12 cellular contexts compared by ENCODE assay signal in the genomic region with DNA sequence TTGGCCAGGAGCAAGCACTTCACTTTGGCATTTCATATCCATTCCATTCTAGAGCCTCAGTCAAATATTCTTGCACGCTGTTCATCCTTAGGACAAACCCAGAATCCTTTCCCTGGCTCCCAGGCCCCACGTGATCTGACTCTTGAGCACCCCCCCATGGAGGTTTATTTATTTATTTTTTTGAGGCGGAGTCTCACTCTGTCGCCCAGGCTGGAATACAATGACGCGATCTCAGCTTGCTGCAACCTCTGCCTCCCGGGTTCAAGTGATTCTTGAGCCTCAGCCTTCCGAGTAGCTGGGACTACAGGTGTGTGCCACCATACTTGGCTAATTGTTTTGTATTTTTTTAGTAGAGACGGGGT. TPM values are rescaled to one million over a fixed set of nuclear protein-coding genes. Genes with fewer than 3 reads are reported as not detected.
DNase-seq lines count a peak whose midpoint lies in the region; ATAC-seq, FAIRE-seq and TF ChIP-seq lines count a peak whose summit lies in the region.
"Had no signal": no experiment of that assay in that cellular context is flagged by ENCODE, and none has a peak within 500 bp of the region (broad histone marks: within the 10 kb centered on the region; RNA-seq: fewer than 3 reads in every experiment).

No MANE protein-coding gene starts in this region.

- intact Hi-C loops in HepG2 (cut with micrococcal nuclease; ENCODE audit: unreplicated experiment), result loop anchor here (5.0 kb wide), 1 partner anchor 45 kb away; a partner anchor contains a TSS
- intact Hi-C loops in right lobe of liver (cut with DNase I), result no loop called here

- H3K79me2 ChIP-seq in HepG2 (ENCODE audit: insufficient read depth, low read length), result no peaks in the 10 kb centered on the region

- CTCF ChIA-PET in HepG2 (lab: Yijun Ruan, JAX; ENCODE audit: low intra/inter-chr PET ratio, low total read pairs), result interaction anchor here (1.6 kb wide), 1 partner anchor 56 kb away, joined by 5 read pairs; no protein-coding TSS in a partner anchor

- no peak for DNase-seq in HepG2 (ENCODE audit: low spot score)
- DNase-seq in right lobe of liver, result no peak
- DNase-seq in NCI-H510A (lab: John Stamatoyannopoulos, UW), result peak; percentile 41
- peak; percentile 47 for DNase-seq in choroid plexus epithelial cell (ENCODE audit: low read depth)
- DNase-seq in type B pancreatic cell (ENCODE audit: extremely low spot score, unreplicated experiment), result no peak
- DNase-seq in NCI-H446 (lab: John Stamatoyannopoulos, UW), result no peak
- no peak for DNase-seq in activated T-cell treated with anti-CD3 and anti-CD28 coated beads, Interleukin-2, amount 50 U/mL, for 72 hours
- DNase-seq in D341Med (ENCODE audit: low spot score), result no peak

- H3K4me2 ChIP-seq in HepG2 (ENCODE audit: low read depth, low read length), result peak overlapping the region; percentile 18; the same call in 1 of the 2 replicates

- no TSS peak for BruUV-seq in HepG2 (replicated peaks; lab: Mats Ljungman, UMichigan)

- H3K4me1 ChIP-seq in HepG2 (ENCODE audit: insufficient read depth, low read length) (peaks cover 46% of the 10 kb centered on the region), right lobe of liver (no peaks in the 10 kb centered on the region)

- H3K27ac Mint-ChIP-seq in type B pancreatic cell, result no peak overlapping the region
- H3K27ac Mint-ChIP-seq in activated T-cell treated with anti-CD3 and anti-CD28 coated beads, Interleukin-2, amount 50 U/mL, for 72 hours, result no peak overlapping the region
- H3K27ac Mint-ChIP-seq: memory B cell had no signal

- H3K27me3 Mint-ChIP-seq in type B pancreatic cell, result peaks cover 2% of the 10 kb centered on the region
- H3K27me3 Mint-ChIP-seq in activated T-cell treated with anti-CD3 and anti-CD28 coated beads, Interleukin-2, amount 50 U/mL, for 72 hours (ENCODE audit: low read depth), result no peaks in the 10 kb centered on the region
- H3K27me3 Mint-ChIP-seq: memory B cell had no signal

- H3K4me3 Mint-ChIP-seq in type B pancreatic cell, result no peak overlapping the region
- peak overlapping the region in 1 of 2 donors; percentile 48 for H3K4me3 Mint-ChIP-seq in activated T-cell treated with anti-CD3 and anti-CD28 coated beads, Interleukin-2, amount 50 U/mL, for 72 hours
- H3K4me3 Mint-ChIP-seq: central memory CD8-positive, alpha-beta T cell; memory B cell had no signal

- POLR2A ChIA-PET in HepG2 (lab: Yijun Ruan, JAX), result interaction anchor here (1.0 kb wide), 1 partner anchor 28 kb away, joined by 3 read pairs; no protein-coding TSS in a partner anchor

- 22% methylated on average over 9 of the region's 9 CpGs for WGBS in HepG2 (ENCODE audit: low lambda C conversion rate)
- 44% methylated on average over 9 of the region's 9 CpGs for WGBS in right lobe of liver (ENCODE audit: insufficient coverage, low coverage, low lambda C conversion rate, missing lambda C conversion rate)

- no peak for ATAC-seq in HepG2
- ATAC-seq in right lobe of liver, result no peak
- ATAC-seq in activated T-cell treated with anti-CD3 and anti-CD28 coated beads, Interleukin-2, amount 50 U/mL, for 72 hours (replicated peaks in 1 of 2), result no peak

- no peak for TF ChIP-seq EP300 in HepG2 (IDR thresholded peaks at IDR 0.05; ENCODE audit: low read depth in 2 of 2, low read length in 2 of 2)
- no peak for TF ChIP-seq EP300 in HepG2 (CRISPR knock-in tag; IDR thresholded peaks at IDR 0.05; ENCODE audit: borderline replicate concordance)

- TF ChIP-seq POLR2A in HepG2 (IDR thresholded peaks at IDR 0.05; ENCODE audit: insufficient read depth in 1 of 2, low read depth in 2 of 2, low read length in 2 of 2) (no peak), right lobe of liver (IDR thresholded peaks at IDR 0.05) (no peak)

- H3K9me3 Mint-ChIP-seq in type B pancreatic cell, result no peaks in the 10 kb centered on the region
- H3K9me3 Mint-ChIP-seq in activated T-cell treated with anti-CD3 and anti-CD28 coated beads, Interleukin-2, amount 50 U/mL, for 72 hours, result no peaks in the 10 kb centered on the region
- H3K9me3 Mint-ChIP-seq: central memory CD8-positive, alpha-beta T cell; memory B cell had no signal

- no peaks in the 10 kb centered on the region for H3K36me3 Mint-ChIP-seq in type B pancreatic cell
- no peaks in the 10 kb centered on the region for H3K36me3 Mint-ChIP-seq in activated T-cell treated with anti-CD3 and anti-CD28 coated beads, Interleukin-2, amount 50 U/mL, for 72 hours (ENCODE audit: insufficient read depth in 2 of 2)
- H3K36me3 Mint-ChIP-seq: memory B cell had no signal

- H3K36me3 ChIP-seq in HepG2 (replicated peaks in 1 of 2; ENCODE audit: control insufficient read depth in 1 of 2, insufficient read depth in 2 of 2, low read length in 2 of 2) (no peaks in the 10 kb centered on the region), right lobe of liver (no peaks in the 10 kb centered on the region)

- H3K9ac ChIP-seq in HepG2 (ENCODE audit: insufficient read depth, low read depth, low read length), result no peak overlapping the region

- no peak overlapping the region for H3K27ac ChIP-seq in HepG2 (ENCODE audit: extremely low read length, insufficient read depth, low read length)
- no peak overlapping the region for H3K27ac ChIP-seq in right lobe of liver

- H4K20me1 ChIP-seq in HepG2 (ENCODE audit: insufficient read depth, low read length), result no peaks in the 10 kb centered on the region

- peaks cover 4% of the 10 kb centered on the region for H3K4me1 Mint-ChIP-seq in type B pancreatic cell (ENCODE audit: unreplicated experiment)
- peaks cover 39% of the 10 kb centered on the region for H3K4me1 Mint-ChIP-seq in activated T-cell treated with anti-CD3 and anti-CD28 coated beads, Interleukin-2, amount 50 U/mL, for 72 hours (ENCODE audit: low read depth)

- TF ChIP-seq CTCF in HepG2 (CRISPR knock-in tag; IDR thresholded peaks at IDR 0.05), result no peak
- TF ChIP-seq CTCF in right lobe of liver (IDR thresholded peaks at IDR 0.05), result no peak
- no peak for TF ChIP-seq CTCF in choroid plexus epithelial cell (conservative IDR thresholded peaks at IDR 0.05; ENCODE audit: low read depth, low read length)
- peak; percentile 59 for TF ChIP-seq CTCF in type B pancreatic cell (conservative IDR thresholded peaks at IDR 0.05)

- H3K27me3 ChIP-seq in HepG2 (ENCODE audit: control insufficient read depth in 1 of 2, insufficient read depth in 2 of 2, low read length in 2 of 2), result peaks cover 0 to 3% of the 10 kb centered on the region in 2 experiments; a peak in 1 of 5 replicates
- H3K27me3 ChIP-seq in right lobe of liver, result no peaks in the 10 kb centered on the region

- no peak overlapping the region for H3K4me3 ChIP-seq in HepG2 (replicated peaks in 1 of 3; ENCODE audit: insufficient read depth in 1 of 3, low read depth in 2 of 3, low read length in 3 of 3)
- no peak overlapping the region for H3K4me3 ChIP-seq in right lobe of liver
- no peak overlapping the region for H3K4me3 ChIP-seq in choroid plexus epithelial cell (ENCODE audit: low read depth, low read length)

- no peak for FAIRE-seq in HepG2 (lab: Jason Lieb, UNC)

- in situ Hi-C loops in HepG2 (cut with HindIII; ENCODE audit: extremely low pct_ligation_motif_present, low pct_unique_long_range_greater_than_20kb), result no loop called here

- no peak for TF ChIP-seq RAD21 in HepG2 (CRISPR knock-in tag; IDR thresholded peaks at IDR 0.05)

- H3K9me3 ChIP-seq in HepG2 (ENCODE audit: low read length) (no peaks in the 10 kb centered on the region), right lobe of liver (no peaks in the 10 kb centered on the region)

- H2AFZ ChIP-seq in HepG2 (ENCODE audit: low read length), result no peak overlapping the region

RNA-seq across cellular contexts. Expression of a gene that starts 12.7 kb away (rescaled TPM):
- total RNA-seq in HepG2 (2016; rRNA removed; fragmentation: Illumina TruSeq; extraction: Trizol) (not detected in 2 replicates), right lobe of liver (not detected), type B pancreatic cell (ENCODE audit: low replicate concordance) (0.68 TPM in 1 of 2 replicates, not detected in the other)
- total RNA-seq in HepG2 (2016; cell fraction: cytosol; rRNA removed; fragmentation: Illumina TruSeq; extraction: Trizol; ENCODE audit: low read depth), result not detected in 2 replicates
- total RNA-seq in HepG2 (2016; cell fraction: insoluble cytoplasmic fraction; rRNA removed; fragmentation: Illumina TruSeq; extraction: Trizol), result 0.12 TPM in 1 of 2 replicates, not detected in the other
- not detected in 2 replicates for total RNA-seq in HepG2 (2016; cell fraction: membrane; rRNA removed; fragmentation: Illumina TruSeq; extraction: Trizol)
- total RNA-seq in HepG2 (2016; cell fraction: nucleus; rRNA removed; fragmentation: Illumina TruSeq; extraction: Trizol), result not detected in 2 replicates
- polyA plus RNA-seq in HepG2 (2011; rRNA removed), result 0.07 TPM in 1 of 2 replicates, not detected in the other
- polyA plus RNA-seq in HepG2 (2011; cell fraction: cytosol; rRNA removed), result 0.05 and 0.12 TPM in 2 replicates
- 0.21 and 0.23 TPM in 2 replicates for polyA plus RNA-seq in HepG2 (2011; cell fraction: nucleus; rRNA removed)
- 0.07 and 0.12 TPM in 2 replicates for polyA plus RNA-seq in HepG2 (2012)
- polyA plus RNA-seq in HepG2 (2016; cell fraction: cytosol; fragmentation: Illumina TruSeq; extraction: Trizol; ENCODE audit: low read depth), result 0.24 TPM in 1 of 2 replicates, not detected in the other
- polyA plus RNA-seq in HepG2 (2016; cell fraction: insoluble cytoplasmic fraction; fragmentation: Illumina TruSeq; extraction: Trizol; ENCODE audit: low read depth), result not detected in 2 replicates
- polyA plus RNA-seq in HepG2 (2016; cell fraction: membrane; fragmentation: Illumina TruSeq; extraction: Trizol; ENCODE audit: low read depth), result not detected in 2 replicates
- not detected in 2 replicates for polyA plus RNA-seq in HepG2 (2016; cell fraction: nucleus; fragmentation: Illumina TruSeq; extraction: Trizol; ENCODE audit: insufficient read depth, low read depth)
- polyA minus RNA-seq in HepG2 (2011; rRNA and poly(A)+ RNA removed; ENCODE audit: low replicate concordance), result 0.12 TPM in 1 of 2 replicates, not detected in the other
- not detected in 2 replicates for polyA minus RNA-seq in HepG2 (2011; cell fraction: cytosol; rRNA and poly(A)+ RNA removed)
- polyA minus RNA-seq in HepG2 (2011; cell fraction: nucleus; rRNA and poly(A)+ RNA removed), result 0.37 TPM in 1 of 2 replicates, not detected in the other
- total RNA-seq in activated T-cell treated with anti-CD3 and anti-CD28 coated beads, Interleukin-2, amount 50 U/mL, for 72 hours, result not detected
- total RNA-seq: urinary bladder had no signal
- polyA plus RNA-seq: BJ had no signal

RNA-seq across cellular contexts. Expression of a gene that starts 13.3 kb away (rescaled TPM):
- 31.5 and 52.3 TPM in 2 replicates for total RNA-seq in HepG2 (2016; rRNA removed; fragmentation: Illumina TruSeq; extraction: Trizol)
- 32.1 and 35.5 TPM in 2 replicates for total RNA-seq in HepG2 (2016; cell fraction: cytosol; rRNA removed; fragmentation: Illumina TruSeq; extraction: Trizol; ENCODE audit: low read depth)
- 29.7 and 54.9 TPM in 2 replicates for total RNA-seq in HepG2 (2016; cell fraction: insoluble cytoplasmic fraction; rRNA removed; fragmentation: Illumina TruSeq; extraction: Trizol)
- total RNA-seq in HepG2 (2016; cell fraction: membrane; rRNA removed; fragmentation: Illumina TruSeq; extraction: Trizol), result 34.4 and 36.2 TPM in 2 replicates
- total RNA-seq in HepG2 (2016; cell fraction: nucleus; rRNA removed; fragmentation: Illumina TruSeq; extraction: Trizol), result 27.2 and 28.4 TPM in 2 replicates
- 44.6 and 46.8 TPM in 2 replicates for polyA plus RNA-seq in HepG2 (2011; rRNA removed)
- 49.1 and 57.2 TPM in 2 replicates for polyA plus RNA-seq in HepG2 (2011; cell fraction: cytosol; rRNA removed)
- polyA plus RNA-seq in HepG2 (2011; cell fraction: nucleus; rRNA removed), result 60.0 and 61.5 TPM in 2 replicates
- polyA plus RNA-seq in HepG2 (2012), result 65.4 and 72.6 TPM in 2 replicates
- 41.4 and 45.7 TPM in 2 replicates for polyA plus RNA-seq in HepG2 (2016; cell fraction: cytosol; fragmentation: Illumina TruSeq; extraction: Trizol; ENCODE audit: low read depth)
- 38.9 and 53.1 TPM in 2 replicates for polyA plus RNA-seq in HepG2 (2016; cell fraction: insoluble cytoplasmic fraction; fragmentation: Illumina TruSeq; extraction: Trizol; ENCODE audit: low read depth)
- polyA plus RNA-seq in HepG2 (2016; cell fraction: membrane; fragmentation: Illumina TruSeq; extraction: Trizol; ENCODE audit: low read depth), result 47.1 TPM in 2 replicates
- polyA plus RNA-seq in HepG2 (2016; cell fraction: nucleus; fragmentation: Illumina TruSeq; extraction: Trizol; ENCODE audit: insufficient read depth, low read depth), result 78.1 and 86.0 TPM in 2 replicates
- 10.1 and 14.3 TPM in 2 replicates for polyA minus RNA-seq in HepG2 (2011; rRNA and poly(A)+ RNA removed; ENCODE audit: low replicate concordance)
- polyA minus RNA-seq in HepG2 (2011; cell fraction: cytosol; rRNA and poly(A)+ RNA removed), result 12.9 and 15.7 TPM in 2 replicates
- polyA minus RNA-seq in HepG2 (2011; cell fraction: nucleus; rRNA and poly(A)+ RNA removed), result 3.5 and 6.6 TPM in 2 replicates
- total RNA-seq in right lobe of liver, result 10 to 100 TPM; 21.8 to 50.8 (median 32.6) TPM
- total RNA-seq in type B pancreatic cell (ENCODE audit: low replicate concordance), result 49.3 and 66.1 TPM in 2 replicates
- 100 to 1,000 TPM; 126 to 145 TPM for total RNA-seq in activated T-cell treated with anti-CD3 and anti-CD28 coated beads, Interleukin-2, amount 50 U/mL, for 72 hours

RNA-seq across cellular contexts. Expression of a gene that starts 13.7 kb away (rescaled TPM):
- 8.4 and 10.0 TPM in 2 replicates for total RNA-seq in HepG2 (2016; rRNA removed; fragmentation: Illumina TruSeq; extraction: Trizol)
- 3.6 and 3.9 TPM in 2 replicates for total RNA-seq in HepG2 (2016; cell fraction: cytosol; rRNA removed; fragmentation: Illumina TruSeq; extraction: Trizol; ENCODE audit: low read depth)
- total RNA-seq in HepG2 (2016; cell fraction: insoluble cytoplasmic fraction; rRNA removed; fragmentation: Illumina TruSeq; extraction: Trizol), result 7.4 and 8.6 TPM in 2 replicates
- total RNA-seq in HepG2 (2016; cell fraction: membrane; rRNA removed; fragmentation: Illumina TruSeq; extraction: Trizol), result 8.6 and 9.6 TPM in 2 replicates
- total RNA-seq in HepG2 (2016; cell fraction: nucleus; rRNA removed; fragmentation: Illumina TruSeq; extraction: Trizol), result 7.0 and 7.1 TPM in 2 replicates
- polyA plus RNA-seq in HepG2 (2011; rRNA removed), result 28.3 and 37.2 TPM in 2 replicates
- polyA plus RNA-seq in HepG2 (2011; cell fraction: cytosol; rRNA removed), result 23.1 and 32.1 TPM in 2 replicates
- 31.1 and 33.6 TPM in 2 replicates for polyA plus RNA-seq in HepG2 (2011; cell fraction: nucleus; rRNA removed)
- 19.7 and 19.8 TPM in 2 replicates for polyA plus RNA-seq in HepG2 (2012)
- polyA plus RNA-seq in HepG2 (2016; cell fraction: cytosol; fragmentation: Illumina TruSeq; extraction: Trizol; ENCODE audit: low read depth), result 6.4 and 6.8 TPM in 2 replicates
- 21.1 and 22.6 TPM in 2 replicates for polyA plus RNA-seq in HepG2 (2016; cell fraction: insoluble cytoplasmic fraction; fragmentation: Illumina TruSeq; extraction: Trizol; ENCODE audit: low read depth)
- 11.3 and 12.7 TPM in 2 replicates for polyA plus RNA-seq in HepG2 (2016; cell fraction: membrane; fragmentation: Illumina TruSeq; extraction: Trizol; ENCODE audit: low read depth)
- 15.2 and 18.0 TPM in 2 replicates for polyA plus RNA-seq in HepG2 (2016; cell fraction: nucleus; fragmentation: Illumina TruSeq; extraction: Trizol; ENCODE audit: insufficient read depth, low read depth)
- polyA minus RNA-seq in HepG2 (2011; rRNA and poly(A)+ RNA removed; ENCODE audit: low replicate concordance), result 31.8 and 49.3 TPM in 2 replicates
- polyA minus RNA-seq in HepG2 (2011; cell fraction: cytosol; rRNA and poly(A)+ RNA removed), result 21.2 and 24.3 TPM in 2 replicates
- polyA minus RNA-seq in HepG2 (2011; cell fraction: nucleus; rRNA and poly(A)+ RNA removed), result 14.2 and 14.8 TPM in 2 replicates
- 10 to 100 TPM in 4 of 6 experiments, 1 to 10 TPM in 2; 6.5 to 14.0 (median 12.4) TPM for total RNA-seq in right lobe of liver
- 27.9 and 31.2 TPM in 2 replicates for total RNA-seq in type B pancreatic cell (ENCODE audit: low replicate concordance)
- total RNA-seq in activated T-cell treated with anti-CD3 and anti-CD28 coated beads, Interleukin-2, amount 50 U/mL, for 72 hours, result 10 to 100 TPM; 34.7 to 36.5 TPM

RNA-seq across cellular contexts. Expression of a gene that starts 29.0 kb away (rescaled TPM):
- total RNA-seq in HepG2 (2016; rRNA removed; fragmentation: Illumina TruSeq; extraction: Trizol) (18.1 and 22.5 TPM in 2 replicates), right lobe of liver (10 to 100 TPM; 14.3 to 34.1 (median 20.6) TPM), type B pancreatic cell (ENCODE audit: low replicate concordance) (38.9 and 46.0 TPM in 2 replicates)
- 9.9 and 12.6 TPM in 2 replicates for total RNA-seq in HepG2 (2016; cell fraction: cytosol; rRNA removed; fragmentation: Illumina TruSeq; extraction: Trizol; ENCODE audit: low read depth)
- total RNA-seq in HepG2 (2016; cell fraction: insoluble cytoplasmic fraction; rRNA removed; fragmentation: Illumina TruSeq; extraction: Trizol), result 12.3 and 22.5 TPM in 2 replicates
- total RNA-seq in HepG2 (2016; cell fraction: membrane; rRNA removed; fragmentation: Illumina TruSeq; extraction: Trizol), result 9.7 and 12.2 TPM in 2 replicates
- 15.9 and 17.5 TPM in 2 replicates for total RNA-seq in HepG2 (2016; cell fraction: nucleus; rRNA removed; fragmentation: Illumina TruSeq; extraction: Trizol)
- 11.3 and 13.1 TPM in 2 replicates for polyA plus RNA-seq in HepG2 (2011; rRNA removed)
- 7.2 and 7.5 TPM in 2 replicates for polyA plus RNA-seq in HepG2 (2011; cell fraction: cytosol; rRNA removed)
- polyA plus RNA-seq in HepG2 (2011; cell fraction: nucleus; rRNA removed), result 32.9 and 42.8 TPM in 2 replicates
- polyA plus RNA-seq in HepG2 (2012), result 17.3 and 24.6 TPM in 2 replicates
- polyA plus RNA-seq in HepG2 (2016; cell fraction: cytosol; fragmentation: Illumina TruSeq; extraction: Trizol; ENCODE audit: low read depth), result 8.9 and 10.6 TPM in 2 replicates
- 26.7 and 35.4 TPM in 2 replicates for polyA plus RNA-seq in HepG2 (2016; cell fraction: insoluble cytoplasmic fraction; fragmentation: Illumina TruSeq; extraction: Trizol; ENCODE audit: low read depth)
- polyA plus RNA-seq in HepG2 (2016; cell fraction: membrane; fragmentation: Illumina TruSeq; extraction: Trizol; ENCODE audit: low read depth), result 9.0 and 11.4 TPM in 2 replicates
- polyA plus RNA-seq in HepG2 (2016; cell fraction: nucleus; fragmentation: Illumina TruSeq; extraction: Trizol; ENCODE audit: insufficient read depth, low read depth), result 48.2 and 61.5 TPM in 2 replicates
- polyA minus RNA-seq in HepG2 (2011; rRNA and poly(A)+ RNA removed; ENCODE audit: low replicate concordance), result 11.0 and 12.8 TPM in 2 replicates
- polyA minus RNA-seq in HepG2 (2011; cell fraction: cytosol; rRNA and poly(A)+ RNA removed), result 8.1 and 11.4 TPM in 2 replicates
- 9.7 and 11.7 TPM in 2 replicates for polyA minus RNA-seq in HepG2 (2011; cell fraction: nucleus; rRNA and poly(A)+ RNA removed)
- total RNA-seq in activated T-cell treated with anti-CD3 and anti-CD28 coated beads, Interleukin-2, amount 50 U/mL, for 72 hours, result 10 to 100 TPM; 63.2 to 75.9 TPM

RNA-seq across cellular contexts. Expression of a gene that starts 32.4 kb away (rescaled TPM):
- total RNA-seq in HepG2 (2016; rRNA removed; fragmentation: Illumina TruSeq; extraction: Trizol) (3.1 and 4.0 TPM in 2 replicates), right lobe of liver (1 to 10 TPM in 1 of 6 experiments, under 1 TPM in 3, not detected in 2; 0.35 to 1.2 (median 0.89) TPM), type B pancreatic cell (ENCODE audit: low replicate concordance) (2.1 and 11.1 TPM in 2 replicates)
- 1.9 and 2.0 TPM in 2 replicates for total RNA-seq in HepG2 (2016; cell fraction: cytosol; rRNA removed; fragmentation: Illumina TruSeq; extraction: Trizol; ENCODE audit: low read depth)
- 3.1 and 3.9 TPM in 2 replicates for total RNA-seq in HepG2 (2016; cell fraction: insoluble cytoplasmic fraction; rRNA removed; fragmentation: Illumina TruSeq; extraction: Trizol)
- total RNA-seq in HepG2 (2016; cell fraction: membrane; rRNA removed; fragmentation: Illumina TruSeq; extraction: Trizol), result 3.6 and 3.8 TPM in 2 replicates
- 2.9 and 3.0 TPM in 2 replicates for total RNA-seq in HepG2 (2016; cell fraction: nucleus; rRNA removed; fragmentation: Illumina TruSeq; extraction: Trizol)
- polyA plus RNA-seq in HepG2 (2011; rRNA removed), result 2.8 and 4.1 TPM in 2 replicates
- polyA plus RNA-seq in HepG2 (2011; cell fraction: cytosol; rRNA removed), result 1.2 and 1.3 TPM in 2 replicates
- polyA plus RNA-seq in HepG2 (2011; cell fraction: nucleus; rRNA removed), result 5.4 and 6.6 TPM in 2 replicates
- 3.6 and 8.7 TPM in 2 replicates for polyA plus RNA-seq in HepG2 (2012)
- polyA plus RNA-seq in HepG2 (2016; cell fraction: cytosol; fragmentation: Illumina TruSeq; extraction: Trizol; ENCODE audit: low read depth), result 3.2 and 3.7 TPM in 2 replicates
- polyA plus RNA-seq in HepG2 (2016; cell fraction: insoluble cytoplasmic fraction; fragmentation: Illumina TruSeq; extraction: Trizol; ENCODE audit: low read depth), result 10.6 and 14.5 TPM in 2 replicates
- 7.3 and 8.5 TPM in 2 replicates for polyA plus RNA-seq in HepG2 (2016; cell fraction: membrane; fragmentation: Illumina TruSeq; extraction: Trizol; ENCODE audit: low read depth)
- polyA plus RNA-seq in HepG2 (2016; cell fraction: nucleus; fragmentation: Illumina TruSeq; extraction: Trizol; ENCODE audit: insufficient read depth, low read depth), result 9.9 and 15.5 TPM in 2 replicates
- polyA minus RNA-seq in HepG2 (2011; rRNA and poly(A)+ RNA removed; ENCODE audit: low replicate concordance), result 3.5 and 6.1 TPM in 2 replicates
- 1.2 and 1.6 TPM in 2 replicates for polyA minus RNA-seq in HepG2 (2011; cell fraction: cytosol; rRNA and poly(A)+ RNA removed)
- polyA minus RNA-seq in HepG2 (2011; cell fraction: nucleus; rRNA and poly(A)+ RNA removed), result 3.0 and 3.9 TPM in 2 replicates
- 10 to 100 TPM; 11.9 to 18.8 TPM for total RNA-seq in activated T-cell treated with anti-CD3 and anti-CD28 coated beads, Interleukin-2, amount 50 U/mL, for 72 hours
- total RNA-seq: urinary bladder had no signal

Comparison
In these comparisons a context has a peak if more than half of its experiments do, and no peak if none do; other contexts are left out.
1. DNase-seq: peak in NCI-H510A (single experiment) and choroid plexus epithelial cell (single experiment); none in HepG2 (single experiment), right lobe of liver (0 of 3), type B pancreatic cell (single experiment), NCI-H446 (0 of 2), activated T-cell treated with anti-CD3 and anti-CD28 coated beads, Interleukin-2, amount 50 U/mL, for 72 hours (0 of 2) and D341Med (single experiment).